ENCODE assay signal across 17 cellular contexts in genomic region chr2:44927979-44928659, GRCh38. TPM values are rescaled to one million over a fixed set of nuclear protein-coding genes. Genes with fewer than 3 reads are reported as not detected.
DNase-seq lines count a peak whose midpoint lies in the region; ATAC-seq and TF ChIP-seq lines count a peak whose summit lies in the region.
"Had no signal": no experiment of that assay in that cellular context is flagged by ENCODE, and none has a peak within 500 bp of the region (broad histone marks: within the 10 kb centered on the region; RNA-seq: fewer than 3 reads in every experiment).

No MANE protein-coding gene starts in this region.

- CTCF ChIA-PET in activated naive CD4-positive, alpha-beta T cell treated with anti-CD3 and anti-CD28 coated beads, Interleukin-2, amount 10 ng/mL, durations not matched to agents 7 days and 5 days (lab: Charles Lee): interaction anchor here (1.4 to 1.7 kb wide), 3 partner anchors 26 to 449 kb away, joined by 4 to 8 read pairs (median 5); no protein-coding TSS in a partner anchor
- CTCF ChIA-PET in activated naive CD4-positive, alpha-beta T cell treated with anti-CD3 and anti-CD28 coated beads for 36 hours (lab: Charles Lee): interaction anchor here (0.6 to 2.4 kb wide), 2 partner anchors 28 to 47 kb away, joined by 5 to 15 read pairs; no protein-coding TSS in a partner anchor

- 5% methylated on average over 44 of the region's 44 CpGs for WGBS in testis, 2 donors

- H3K9me3 Mint-ChIP-seq in activated naive CD4-positive, alpha-beta T cell treated with anti-CD3 and anti-CD28 coated beads, Interleukin-2, amount 10 ng/mL, durations not matched to agents 7 days and 5 days: no peaks in the 10 kb centered on the region
- no peaks in the 10 kb centered on the region for H3K9me3 Mint-ChIP-seq in activated naive CD4-positive, alpha-beta T cell treated with anti-CD3 and anti-CD28 coated beads for 36 hours
- H3K9me3 Mint-ChIP-seq: dendritic cell treated with granulocyte-macrophage colony-stimulating factor and Interleukin-4, amounts not matched to agents 40 ng/mL and 50 ng/mL, for 4 days had no signal

- peaks cover 15% of the 10 kb centered on the region for H3K4me1 Mint-ChIP-seq in activated naive CD4-positive, alpha-beta T cell treated with anti-CD3 and anti-CD28 coated beads, Interleukin-2, amount 10 ng/mL, durations not matched to agents 7 days and 5 days
- peaks cover 19% of the 10 kb centered on the region for H3K4me1 Mint-ChIP-seq in activated naive CD4-positive, alpha-beta T cell treated with anti-CD3 and anti-CD28 coated beads for 36 hours (ENCODE audit: low read depth)

- no peak overlapping the region for H3K27ac ChIP-seq in dorsolateral prefrontal cortex
- no peak overlapping the region for H3K27ac ChIP-seq in neural cell (ENCODE audit: low read length)
- H3K27ac ChIP-seq in testis: no peak overlapping the region
- H3K27ac ChIP-seq: SK-N-MC had no signal

- no peak for TF ChIP-seq RAD21 in neural cell (conservative IDR thresholded peaks at IDR 0.05)

- no peaks in the 10 kb centered on the region for H3F3A ChIP-seq in neural cell (ENCODE audit: insufficient read depth, low read length, poor library complexity, severe bottlenecking)

- no peak for TF ChIP-seq POLR2A in testis (IDR thresholded peaks at IDR 0.05)

- H3K4me3 ChIP-seq in dorsolateral prefrontal cortex: peak overlapping the region in 47 of 59 donors; percentile 1 to 62 (median 36)
- H3K4me3 ChIP-seq in neural cell (ENCODE audit: low read length): peak overlapping the region; percentile 51
- peak overlapping the region; percentile 34 to 47 for H3K4me3 ChIP-seq in testis
- H3K4me3 ChIP-seq: SK-N-MC had no signal

- no peaks in the 10 kb centered on the region for H3K4me1 ChIP-seq in testis

- H3K9me2 ChIP-seq in neural cell (ENCODE audit: insufficient read depth, low read length): no peaks in the 10 kb centered on the region

- H3K36me3 Mint-ChIP-seq in activated naive CD4-positive, alpha-beta T cell treated with anti-CD3 and anti-CD28 coated beads, Interleukin-2, amount 10 ng/mL, durations not matched to agents 7 days and 5 days: no peaks in the 10 kb centered on the region
- no peaks in the 10 kb centered on the region for H3K36me3 Mint-ChIP-seq in activated naive CD4-positive, alpha-beta T cell treated with anti-CD3 and anti-CD28 coated beads for 36 hours (ENCODE audit: low read depth)

- DNase-seq in activated naive CD4-positive, alpha-beta T cell treated with anti-CD3 and anti-CD28 coated beads, Interleukin-2, amount 10 ng/mL, durations not matched to agents 7 days and 5 days: no peak
- no peak for DNase-seq in activated naive CD4-positive, alpha-beta T cell treated with anti-CD3 and anti-CD28 coated beads for 36 hours
- DNase-seq in dorsolateral prefrontal cortex: no peak
- no peak for DNase-seq in testis
- no peak for DNase-seq in SW480 (ENCODE audit: low spot score)
- no peak for DNase-seq in DMS153 (lab: John Stamatoyannopoulos, UW)
- DNase-seq in stimulated activated naive CD8-positive, alpha-beta T cell treated with anti-CD3 and anti-CD28 coated beads, Interleukin-15, Interleukin-2, amounts not matched to agents 100 U/mL and 50 U/mL, for 24 hours: no peak
- DNase-seq: activated CD4-positive, CD25-positive, alpha-beta regulatory T cell; activated T-cell treated with anti-CD3 and anti-CD28 coated beads, Interleukin-2, amount 50 U/mL, for 1 hour; NCI-H2029 treated with DMSO at 0.1 percent for 48 hours had no signal

- ATAC-seq in stimulated activated naive CD8-positive, alpha-beta T cell treated with anti-CD3 and anti-CD28 coated beads, Interleukin-15, Interleukin-2, amounts not matched to agents 100 U/mL and 50 U/mL, for 24 hours: no peak

- H2AFZ ChIP-seq in neural cell (ENCODE audit: low read depth, low read length): no peak overlapping the region

- no peaks in the 10 kb centered on the region for H3K36me3 ChIP-seq in neural cell (ENCODE audit: insufficient read depth, low read length)
- no peaks in the 10 kb centered on the region for H3K36me3 ChIP-seq in testis (ENCODE audit: low read depth, missing control alignments)

- H3K79me2 ChIP-seq in neural cell (replicated peaks; ENCODE audit: insufficient read depth, low read length): peaks cover 62% of the 10 kb centered on the region

- H3K9ac ChIP-seq in neural cell (ENCODE audit: low read length): peak overlapping the region; percentile 34

- TF ChIP-seq CTCF in dorsolateral prefrontal cortex (IDR thresholded peaks at IDR 0.05 in 54 of 56, conservative IDR thresholded peaks at IDR 0.05 in 2 of 56; ENCODE audit: low read depth in 1 of 56, partially characterized antibody in 56 of 56) (no peak), neural cell (IDR thresholded peaks at IDR 0.05; ENCODE audit: poor library complexity, severe bottlenecking) (no peak), testis (IDR thresholded peaks at IDR 0.05) (no peak)

- no peaks in the 10 kb centered on the region for H4K20me1 ChIP-seq in neural cell (ENCODE audit: insufficient read depth)

- H3K4me2 ChIP-seq in neural cell (ENCODE audit: low read length): peak overlapping the region; percentile 25

- intact Hi-C loops in activated naive CD4-positive, alpha-beta T cell treated with anti-CD3 and anti-CD28 coated beads for 36 hours (cut with micrococcal nuclease): no loop called here
- intact Hi-C loops in dorsolateral prefrontal cortex (cut with DNase I): no loop called here
- intact Hi-C loops in testis (cut with DNase I; ENCODE audit: low total_unique reads): no loop called here

- no peak overlapping the region for H3K4me3 Mint-ChIP-seq in activated naive CD4-positive, alpha-beta T cell treated with anti-CD3 and anti-CD28 coated beads, Interleukin-2, amount 10 ng/mL, durations not matched to agents 7 days and 5 days
- no peak overlapping the region for H3K4me3 Mint-ChIP-seq in activated naive CD4-positive, alpha-beta T cell treated with anti-CD3 and anti-CD28 coated beads for 36 hours
- H3K4me3 Mint-ChIP-seq: dendritic cell treated with granulocyte-macrophage colony-stimulating factor and Interleukin-4, amounts not matched to agents 40 ng/mL and 50 ng/mL, for 4 days had no signal

- H3K9me3 ChIP-seq in neural cell (ENCODE audit: low read length): no peaks in the 10 kb centered on the region
- no peaks in the 10 kb centered on the region for H3K9me3 ChIP-seq in testis

- H3K27me3 ChIP-seq in dorsolateral prefrontal cortex (peaks cover 19 to 100% (median 93%) of the 10 kb centered on the region in 45 donors), neural cell (ENCODE audit: insufficient read depth, low read depth, low read length) (peaks cover 76% of the 10 kb centered on the region), testis (no peaks in the 10 kb centered on the region)

- no peak for TF ChIP-seq EP300 in neural cell (conservative IDR thresholded peaks at IDR 0.05; ENCODE audit: poor library complexity, severe bottlenecking)

- peaks cover 89% of the 10 kb centered on the region for H3K27me3 Mint-ChIP-seq in activated naive CD4-positive, alpha-beta T cell treated with anti-CD3 and anti-CD28 coated beads, Interleukin-2, amount 10 ng/mL, durations not matched to agents 7 days and 5 days
- H3K27me3 Mint-ChIP-seq in activated naive CD4-positive, alpha-beta T cell treated with anti-CD3 and anti-CD28 coated beads for 36 hours (ENCODE audit: low read depth): peaks cover 77% of the 10 kb centered on the region

- peak overlapping the region; percentile 14 for H3K27ac Mint-ChIP-seq in activated naive CD4-positive, alpha-beta T cell treated with anti-CD3 and anti-CD28 coated beads, Interleukin-2, amount 10 ng/mL, durations not matched to agents 7 days and 5 days
- no peak overlapping the region for H3K27ac Mint-ChIP-seq in activated naive CD4-positive, alpha-beta T cell treated with anti-CD3 and anti-CD28 coated beads for 36 hours
- H3K27ac Mint-ChIP-seq: dendritic cell treated with granulocyte-macrophage colony-stimulating factor and Interleukin-4, amounts not matched to agents 40 ng/mL and 50 ng/mL, for 4 days had no signal

TF ChIP-seq in neural cell, 6 proteins besides CTCF, POLR2A, EP300 and RAD21:
- TF ChIP-seq REST (IDR thresholded peaks at IDR 0.05; ENCODE audit: borderline replicate concordance) (no peak), SMC3 (conservative IDR thresholded peaks at IDR 0.05; ENCODE audit: poor library complexity) (no peak), MXI1 (conservative IDR thresholded peaks at IDR 0.05; ENCODE audit: poor library complexity, severe bottlenecking) (no peak), POLR2AphosphoS5 (IDR thresholded peaks at IDR 0.05) (peak; percentile 55)
TF ChIP-seq in neural cell: peak in this region for 1.

RNA-seq across cellular contexts. Expression of gene SIX3, which starts 13.4 kb away (rescaled TPM):
- not detected for total RNA-seq in activated naive CD4-positive, alpha-beta T cell treated with anti-CD3 and anti-CD28 coated beads for 36 hours
- total RNA-seq in dorsolateral prefrontal cortex: 1 to 10 TPM in 6 of 120 experiments, under 1 TPM in 75, not detected in 39; 0.11 to 1.5 (median 0.41) TPM
- polyA plus RNA-seq in neural cell: 8.7 and 9.8 TPM in 2 replicates
- polyA minus RNA-seq in neural cell: 11.2 and 13.8 TPM in 2 replicates
- total RNA-seq in testis: under 1 TPM; 0.19 to 0.47 TPM
- polyA plus RNA-seq in testis (ENCODE audit: insufficient read depth, low read depth, low replicate concordance): 0.20 TPM
- total RNA-seq: LHCN-M2, myocyte, ureter had no signal
- polyA plus RNA-seq: AG04450 had no signal
